Comparison of ENCODE assay signal across 1 cellular context in genomic region chr17:45314761-45315549, GRCh38.
TF ChIP-seq lines count a peak whose summit lies in the region.

No MANE protein-coding gene starts in this region.

TF ChIP-seq in endothelial cell of umbilical vein, 7 proteins besides CTCF, POLR2A, EP300 and RAD21 (continued from another document):
- TF ChIP-seq MAX (IDR thresholded peaks at IDR 0.05; ENCODE audit: insufficient read depth, insufficient read length) = no peak
- TF ChIP-seq GATA2 (IDR thresholded peaks at IDR 0.05; ENCODE audit: insufficient read depth, insufficient read length, low read depth, low read length) = no peak
- no peak for TF ChIP-seq EZH2 (IDR thresholded peaks at IDR 0.05; ENCODE audit: borderline replicate concordance, low read depth, low read length, severe bottlenecking)
